ENCODE assay signal across 7 cellular contexts in genomic region chr22:45096256-45096907, GRCh38.
A peak's percentile ranks its signal among the peaks of the same experiment; 100 is the strongest.
DNase-seq lines count a peak whose midpoint lies in the region; ATAC-seq and TF ChIP-seq lines count a peak whose summit lies in the region.

No MANE protein-coding gene starts in this region.

- no peak overlapping the region for H3K4me3 Mint-ChIP-seq in T-cell

- DNase-seq in MV-4-11 (lab: John Stamatoyannopoulos, UW) = peak; percentile 57
- DNase-seq in T-cell = peak in 23 of 34 experiments; percentile 3 to 41 (median 27)
- DNase-seq in body of pancreas = peak; percentile 57 to 60 (median 59)
- DNase-seq in inferior parietal cortex (ENCODE audit: extremely low spot score) = peak; percentile 85
- DNase-seq in stimulated activated CD4-positive, alpha-beta T cell treated with anti-CD3 and anti-CD28 coated beads, Interleukin-1b, Interleukin-23, amount 100 ng/mL, for 4 hours (ENCODE audit: low read depth in 2 of 2) = peak; percentile 14 to 18

- H3K4me1 Mint-ChIP-seq in T-cell = peaks cover 0 to 6% (median 0%) of the 10 kb centered on the region in 3 donors

- H3K27me3 Mint-ChIP-seq in T-cell = peaks cover 26 to 51% of the 10 kb centered on the region in 2 donors

- peaks cover 0 to 6% of the 10 kb centered on the region in 2 donors for H3K27me3 ChIP-seq in body of pancreas

- H3K9me3 Mint-ChIP-seq in T-cell = no peaks in the 10 kb centered on the region

- no peak overlapping the region for H3K4me3 ChIP-seq in body of pancreas

- no peaks in the 10 kb centered on the region for H3K36me3 ChIP-seq in body of pancreas (replicated peaks in 1 of 2; ENCODE audit: insufficient read depth in 1 of 2, low read depth in 2 of 2)

- TF ChIP-seq CTCF in GM12801 (IDR thresholded peaks at IDR 0.05; ENCODE audit: extremely low read depth, insufficient read length) = peak; percentile 31
- TF ChIP-seq CTCF in body of pancreas (IDR thresholded peaks at IDR 0.05) = peak; percentile 51 to 74 (median 68)

- no peak for TF ChIP-seq POLR2A in body of pancreas (IDR thresholded peaks at IDR 0.05)

- no peaks in the 10 kb centered on the region for H3K9me3 ChIP-seq in body of pancreas

- ATAC-seq in T-cell (replicated peaks in 1 of 4) = peak in 2 of 4 experiments; percentile 39 to 49
- ATAC-seq in body of pancreas = peak; percentile 69
- ATAC-seq in GM21381 (IDR thresholded peaks at IDR 0.05; ENCODE audit: unreplicated experiment) = no peak

- CTCF ChIA-PET in T-cell (lab: Charles Lee) = interaction anchor here in 1 of 2 donors (1.0 kb wide), 1 partner anchor 14 kb away, joined by 4 read pairs; no protein-coding TSS in a partner anchor

- 16 to 24% methylated on average over 7 of the region's 7 CpGs for WGBS in body of pancreas, 2 donors

- H3K27ac Mint-ChIP-seq in T-cell = no peak overlapping the region

- H3K4me1 ChIP-seq in body of pancreas = no peaks in the 10 kb centered on the region

- POLR2A ChIA-PET in T-cell (lab: Charles Lee) = no interaction called here

- H3K36me3 Mint-ChIP-seq in T-cell = no peaks in the 10 kb centered on the region

- intact Hi-C loops in body of pancreas (cut with DNase I) = loop anchor here (10.0 kb wide), 1 partner anchor 272 kb away; no protein-coding TSS in a partner anchor

- H3K27ac ChIP-seq in body of pancreas = no peak overlapping the region

Comparison
In these comparisons a context has a peak if more than half of its experiments do, and no peak if none do; other contexts are left out.
1. DNase-seq: peak in every context shown above with its lines; median percentile 85 in inferior parietal cortex; 59 in body of pancreas; 57 in MV-4-11; 27 in T-cell; 16 in stimulated activated CD4-positive, alpha-beta T cell treated with anti-CD3 and anti-CD28 coated beads, Interleukin-1b, Interleukin-23, amount 100 ng/mL, for 4 hours.